Comparison of ENCODE assay signal across 23 cellular contexts in the genomic region with DNA sequence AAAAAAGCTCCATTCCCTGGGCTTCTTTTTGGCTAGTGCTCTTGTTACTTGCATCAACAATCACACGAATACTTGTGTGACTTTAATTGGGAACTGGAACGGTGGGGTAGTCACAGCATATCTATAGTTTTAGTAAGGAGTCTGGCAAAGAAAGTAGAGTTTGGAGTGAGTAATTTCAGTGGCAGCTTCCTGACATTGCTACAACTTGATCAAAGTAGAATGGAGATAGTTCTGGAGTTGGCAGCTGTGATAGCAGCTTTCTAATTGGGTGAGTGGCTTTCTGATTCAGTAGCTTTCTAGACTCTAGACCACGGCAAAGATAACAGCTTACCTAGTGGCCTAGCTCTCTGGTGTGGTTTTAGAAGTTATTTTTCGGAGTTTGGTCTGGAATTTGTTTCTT.
A peak's percentile ranks its signal among the peaks of the same experiment; 100 is the strongest.
DNase-seq lines count a peak whose midpoint lies in the region; FAIRE-seq and TF ChIP-seq lines count a peak whose summit lies in the region.
"Had no signal": no experiment of that assay in that cellular context is flagged by ENCODE, and none has a peak within 500 bp of the region (broad histone marks: within the 10 kb centered on the region; RNA-seq: fewer than 3 reads in every experiment).

No MANE protein-coding gene starts in this region.

- no peaks in the 10 kb centered on the region for H3K4me1 ChIP-seq in small intestine (ENCODE audit: control insufficient read depth in 2 of 2, insufficient read depth in 1 of 2, low read depth in 1 of 2, low read length in 1 of 2)
- H3K4me1 ChIP-seq in transverse colon, result no peaks in the 10 kb centered on the region
- H3K4me1 ChIP-seq: spleen, vagina had no signal

- intact Hi-C loops in transverse colon (cut with DNase I; ENCODE audit: low total_unique reads), result no loop called here

- no peak for TF ChIP-seq EP300 in transverse colon (IDR thresholded peaks at IDR 0.05; ENCODE audit: low read depth)

- 72 to 87% (median 81%) methylated on average over 4 of the region's 4 CpGs for WGBS in small intestine, 3 donors
- 73 to 93% methylated on average over 2 to 4 of the region's 4 CpGs for WGBS in transverse colon (ENCODE audit: low coverage in 1 of 2), 2 donors

- H3K27ac ChIP-seq in small intestine (ENCODE audit: low read depth in 1 of 2, low read length in 1 of 2) (no peak overlapping the region), transverse colon (no peak overlapping the region)
- H3K27ac ChIP-seq: hepatocyte, spleen, vagina had no signal

- H3K9me3 Mint-ChIP-seq in nephron progenitor cell, result peaks cover 6% of the 10 kb centered on the region
- H3K9me3 Mint-ChIP-seq: memory B cell had no signal

- no peak for TF ChIP-seq CTCF in epithelial cell of esophagus (IDR thresholded peaks at IDR 0.05; ENCODE audit: insufficient read depth, low read depth, low read length, missing control alignments)
- no peak for TF ChIP-seq CTCF in nephron progenitor cell (IDR thresholded peaks at IDR 0.05)
- no peak for TF ChIP-seq CTCF in transverse colon (IDR thresholded peaks at IDR 0.05)

- in situ Hi-C loops in transverse colon (cut with MboI; ENCODE audit: low pct_ligation_motif_present in 1 of 4, low pct_unique_long_range_greater_than_20kb in 1 of 4, low sequenced_read_pairs in 3 of 4), result no loop called here

- peak overlapping the region; percentile 17 for H3K27ac Mint-ChIP-seq in nephron progenitor cell
- H3K27ac Mint-ChIP-seq: memory B cell; natural killer cell treated with Interleukin-12 subunit alpha and Interleukin-12 subunit beta and Interleukin-15 and Interleukin-18, amount 100 ng/mL, for 72 hours; progenitor cell of endocrine pancreas had no signal

- H3K9me3 ChIP-seq in small intestine (ENCODE audit: control insufficient read depth, low read depth) (no peaks in the 10 kb centered on the region), transverse colon (no peaks in the 10 kb centered on the region)
- H3K9me3 ChIP-seq: spleen, vagina had no signal

- H3K36me3 ChIP-seq in small intestine (ENCODE audit: control insufficient read depth in 2 of 2, insufficient read depth in 2 of 2, low read length in 2 of 2), result no peaks in the 10 kb centered on the region
- no peaks in the 10 kb centered on the region for H3K36me3 ChIP-seq in transverse colon
- H3K36me3 ChIP-seq: spleen, vagina had no signal

- no peaks in the 10 kb centered on the region for H3K4me1 Mint-ChIP-seq in nephron progenitor cell
- H3K4me1 Mint-ChIP-seq: memory B cell had no signal

- peak; percentile 37 for DNase-seq in AG20443 (ENCODE audit: low spot score)
- peak; percentile 3 for DNase-seq in RKO (ENCODE audit: low spot score)
- DNase-seq in epithelial cell of esophagus (ENCODE audit: low read depth), result peak; percentile 43
- DNase-seq in nephron progenitor cell, result no peak
- no peak for DNase-seq in activated CD4-positive, CD25-positive, alpha-beta regulatory T cell treated with anti-CD3 and anti-CD28 coated beads, Interleukin-2, amount 50 U/mL, for 72 hours
- DNase-seq in small intestine, result no peak
- no peak for DNase-seq in transverse colon
- DNase-seq in hippocampal formation (lab: John Stamatoyannopoulos, UW), result no peak
- DNase-seq: activated gamma-delta T cell treated with Interleukin-2 at 50 U/mL for 16 hours; DND-41; effector memory CD4-positive, alpha-beta T cell; islet precursor cell; Kasumi-1; NCI-H1105; NCI-H2081 treated with DMSO at 0.1 percent for 48 hours; NCI-H510A treated with DMSO at 0.1 percent for 48 hours; spleen; stimulated activated CD8-positive, alpha-beta memory T cell treated with anti-CD3 and anti-CD28 coated beads, Interleukin-4, amount 100 ng/mL, for 48 hours had no signal

- H3K27me3 Mint-ChIP-seq in nephron progenitor cell (ENCODE audit: low read depth, poor library complexity), result no peaks in the 10 kb centered on the region
- H3K27me3 Mint-ChIP-seq: memory B cell; natural killer cell treated with Interleukin-12 subunit alpha and Interleukin-12 subunit beta and Interleukin-15 and Interleukin-18, amount 100 ng/mL, for 72 hours; progenitor cell of endocrine pancreas had no signal

- no peak overlapping the region for H3K4me3 Mint-ChIP-seq in nephron progenitor cell
- H3K4me3 Mint-ChIP-seq: memory B cell; natural killer cell treated with Interleukin-12 subunit alpha and Interleukin-12 subunit beta and Interleukin-15 and Interleukin-18, amount 100 ng/mL, for 72 hours had no signal

- H3K4me3 ChIP-seq in epithelial cell of esophagus (ENCODE audit: low read length), result no peak overlapping the region
- H3K4me3 ChIP-seq in small intestine (ENCODE audit: low read depth in 1 of 2, low read length in 2 of 2), result no peak overlapping the region
- H3K4me3 ChIP-seq in transverse colon, result no peak overlapping the region
- H3K4me3 ChIP-seq: hepatocyte, spleen, vagina had no signal

- no peaks in the 10 kb centered on the region for H3K27me3 ChIP-seq in small intestine (ENCODE audit: control insufficient read depth in 2 of 2, insufficient read depth in 2 of 2, low read length in 2 of 2)
- H3K27me3 ChIP-seq in transverse colon, result no peaks in the 10 kb centered on the region
- H3K27me3 ChIP-seq: hepatocyte, spleen, vagina had no signal

- no peak for FAIRE-seq in small intestine (lab: Jason Lieb, UNC)

- H3K36me3 Mint-ChIP-seq in nephron progenitor cell (ENCODE audit: low read depth), result no peaks in the 10 kb centered on the region
- H3K36me3 Mint-ChIP-seq: memory B cell had no signal

- no peak for TF ChIP-seq POLR2A in transverse colon (IDR thresholded peaks at IDR 0.05)

Comparison
In these comparisons a context has a peak if more than half of its experiments do, and no peak if none do; other contexts are left out.
1. DNase-seq: peak in AG20443 (single experiment), RKO (single experiment) and epithelial cell of esophagus (single experiment); none in nephron progenitor cell (single experiment), activated CD4-positive, CD25-positive, alpha-beta regulatory T cell treated with anti-CD3 and anti-CD28 coated beads, Interleukin-2, amount 50 U/mL, for 72 hours (single experiment), small intestine (single experiment), transverse colon (single experiment) and hippocampal formation (0 of 2).